ENCODE assay signal across 8 cellular contexts in genomic region chr7:113117286-113117879, GRCh38. TPM values are rescaled to one million over a fixed set of nuclear protein-coding genes. Genes with fewer than 3 reads are reported as not detected.
DNase-seq lines count a peak whose midpoint lies in the region; ATAC-seq and TF ChIP-seq lines count a peak whose summit lies in the region.
"Not testable (repeated sequence)": the region's sequence is repeated elsewhere in the genome, so short reads cannot be mapped to it uniquely, and the experiment has no call there.
"Had no signal": no experiment of that assay in that cellular context is flagged by ENCODE, and none has a peak within 500 bp of the region (broad histone marks: within the 10 kb centered on the region; RNA-seq: fewer than 3 reads in every experiment).

No MANE protein-coding gene starts in this region.

- H3K79me2 ChIP-seq in MM.1S (ENCODE audit: low read length), result not testable (repeated sequence)

- 60 to 74% methylated on average over 8 of the region's 8 CpGs for WGBS in lung, 2 donors

- not testable (repeated sequence) for H3K36me3 ChIP-seq in MM.1S (replicated peaks; ENCODE audit: insufficient read depth, low read length); WERI-Rb-1; lung (ENCODE audit: control insufficient read depth in 2 of 2, insufficient read depth in 2 of 2, low read length in 2 of 2)
- H3K36me3 ChIP-seq in gastrocnemius medialis, result peaks cover 0 to 19% of the 10 kb centered on the region in 2 donors

- in situ Hi-C loops in astrocyte of the spinal cord (cut with HindIII; ENCODE audit: low sequenced_read_pairs), result not testable (repeated sequence)
- in situ Hi-C loops in gastrocnemius medialis (cut with MboI; ENCODE audit: low sequenced_read_pairs in 4 of 4), result loop anchor here in 1 of 4 donors (25.0 kb wide), 1 partner anchor 180 kb away; a partner anchor contains a TSS

- H3K4me3 ChIP-seq in MM.1S (ENCODE audit: low read length) (peak overlapping the region; percentile 70), WERI-Rb-1 (ENCODE audit: low read depth, low read length) (peak overlapping the region; percentile 78), astrocyte of the spinal cord (ENCODE audit: low read depth, low read length) (peak overlapping the region; percentile 67), fibroblast of pulmonary artery (replicated peaks; ENCODE audit: low read depth, low read length) (peak overlapping the region; percentile 94), gastrocnemius medialis (peak overlapping the region; percentile 69 to 76 (median 72))
- H3K4me3 ChIP-seq in lung, result not testable (repeated sequence)

- not testable (repeated sequence) for H3F3A ChIP-seq in MM.1S (ENCODE audit: insufficient read depth, low read length)

- peak overlapping the region; percentile 83 for H3K4me2 ChIP-seq in MM.1S (ENCODE audit: low read depth, low read length)

- TF ChIP-seq POLR2A in gastrocnemius medialis (IDR thresholded peaks at IDR 0.05), result not testable (repeated sequence)

- peak overlapping the region; percentile 52 for H2AFZ ChIP-seq in MM.1S (ENCODE audit: low read length)

- H3K9me2 ChIP-seq in MM.1S (replicated peaks; ENCODE audit: insufficient read depth, low read length), result not testable (repeated sequence)

- not testable (repeated sequence) for H3K27ac ChIP-seq in MM.1S (ENCODE audit: low read length); WERI-Rb-1
- H3K27ac ChIP-seq in lung (ENCODE audit: low read depth in 1 of 2, low read length in 1 of 2) (peak overlapping the region in 1 of 2 donors; percentile 79), gastrocnemius medialis (peak overlapping the region; percentile 81 to 88 (median 84))

- DNase-seq in ELR (ENCODE audit: low read depth) (peak; percentile 13), fibroblast of pulmonary artery (ENCODE audit: low read depth) (peak; percentile 10), lung (ENCODE audit: low spot score) (peak; percentile 40)
- DNase-seq in MM.1S; WERI-Rb-1; astrocyte of the spinal cord (ENCODE audit: low read depth, low spot score); gastrocnemius medialis: not testable (repeated sequence)

- H3K9ac ChIP-seq in MM.1S (ENCODE audit: low read length), result not testable (repeated sequence)

- H3K9me3 ChIP-seq in MM.1S (replicated peaks; ENCODE audit: insufficient read depth, low read length); WERI-Rb-1 (ENCODE audit: severe bottlenecking); lung (ENCODE audit: control insufficient read depth in 2 of 2, insufficient read depth in 1 of 2, low read length in 1 of 2); gastrocnemius medialis: not testable (repeated sequence)

- ATAC-seq in lung (ENCODE audit: insufficient read depth, low FRiP score); gastrocnemius medialis: not testable (repeated sequence)

- not testable (repeated sequence) for H3K27me3 ChIP-seq in MM.1S (replicated peaks; ENCODE audit: insufficient read depth, low read length); WERI-Rb-1 (ENCODE audit: insufficient read depth, low read depth, severe bottlenecking); lung (ENCODE audit: control insufficient read depth, insufficient read depth); gastrocnemius medialis

- intact Hi-C loops in gastrocnemius medialis (cut with DNase I; ENCODE audit: low total_unique reads), result loop anchor here (5.0 kb wide), 4 partner anchors 180 to 595 kb away; partner anchors contain the start of gene TMEM168

- H3K4me1 ChIP-seq in MM.1S (ENCODE audit: low read length) (peaks cover 23% of the 10 kb centered on the region), lung (ENCODE audit: control insufficient read depth in 2 of 2, insufficient read depth in 2 of 2, low read length in 2 of 2) (peaks cover 0 to 16% of the 10 kb centered on the region in 2 donors), gastrocnemius medialis (peaks cover 12 to 17% of the 10 kb centered on the region in 2 donors)

- not testable (repeated sequence) for H4K20me1 ChIP-seq in MM.1S (ENCODE audit: insufficient read depth, low read length)

- not testable (repeated sequence) for TF ChIP-seq CTCF in MM.1S (IDR thresholded peaks at IDR 0.05; ENCODE audit: low read length); WERI-Rb-1 (IDR thresholded peaks at IDR 0.05; ENCODE audit: low read depth, low read length); astrocyte of the spinal cord (IDR thresholded peaks at IDR 0.05; ENCODE audit: low read depth, low read length); fibroblast of pulmonary artery (IDR thresholded peaks at IDR 0.05; ENCODE audit: low read length, missing control alignments); lung (IDR thresholded peaks at IDR 0.05; ENCODE audit: control extremely low read depth, extremely low read depth); gastrocnemius medialis (IDR thresholded peaks at IDR 0.05 in 4 of 5, conservative IDR thresholded peaks at IDR 0.05 in 1 of 5)

RNA-seq across cellular contexts. Expression of gene SMIM30, which starts 1.0 kb away (rescaled TPM):
- 10 to 100 TPM; 35.8 to 53.0 TPM for total RNA-seq in lung
- 100 to 1,000 TPM in 1 of 2 donors, 10 to 100 TPM in 1; 44.5 to 135 TPM for polyA plus RNA-seq in lung
- 10 to 100 TPM; 55.9 to 98.8 (median 73.0) TPM for total RNA-seq in gastrocnemius medialis

RNA-seq across cellular contexts. Expression of gene GPR85, which starts 30.8 kb away (rescaled TPM):
- total RNA-seq in lung (1 to 10 TPM; 1.8 to 2.1 TPM), gastrocnemius medialis (1 to 10 TPM in 1 of 4 donors, under 1 TPM in 2, not detected in 1; 0.13 to 3.1 (median 0.82) TPM)
- polyA plus RNA-seq in lung, result under 1 TPM; 0.57 to 0.93 TPM
- total RNA-seq: T-helper 1 cell treated with Interleukin-12 subunit alpha and Interleukin-12 subunit beta and Interleukin-4 antibody, amounts not matched to agents 30 ng/mL and 1 ng/mL, for 36 hours had no signal
